24 cellular contexts compared by ENCODE assay signal in the genomic region with DNA sequence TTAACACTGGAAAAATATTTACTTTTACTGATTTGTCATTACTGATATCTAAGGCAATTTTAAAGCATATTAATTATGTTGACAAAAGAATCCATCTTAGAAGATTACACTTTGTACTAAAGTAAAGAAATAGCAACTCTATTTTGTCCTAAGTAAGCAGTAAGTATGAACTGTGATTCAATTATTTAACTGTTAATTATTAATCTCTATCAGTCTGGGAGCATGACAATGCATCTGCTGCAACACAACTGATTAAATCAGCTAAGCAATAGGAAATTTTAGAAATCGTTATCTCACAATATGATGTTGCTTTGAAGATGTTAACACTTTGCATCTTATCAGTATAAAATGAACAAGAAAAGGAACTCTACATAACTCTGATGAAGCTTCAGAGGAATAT.
"Had no signal": no experiment of that assay in that cellular context is flagged by ENCODE, and none has a peak within 500 bp of the region (broad histone marks: within the 10 kb centered on the region; RNA-seq: fewer than 3 reads in every experiment).

No MANE protein-coding gene starts in this region.

- H3K9me3 ChIP-seq: esophagus squamous epithelium, gastroesophageal sphincter, prostate gland had no signal

- H3K4me3 ChIP-seq: esophagus squamous epithelium, gastroesophageal sphincter, lung, prostate gland, stomach had no signal

- H3K4me1 ChIP-seq: esophagus squamous epithelium, gastroesophageal sphincter, parathyroid adenoma had no signal

- ATAC-seq: effector memory CD8-positive, alpha-beta T cell; gastroesophageal sphincter; left cardiac atrium; left ventricle myocardium superior; sciatic nerve had no signal

- DNase-seq: cortex of kidney; effector memory CD8-positive, alpha-beta T cell; esophagus squamous epithelium; foreskin fibroblast; glutamatergic neuron; left cardiac atrium; left ventricle myocardium superior; mesenchymal stem cell; naive B cell; nephron progenitor cell; retina; stimulated activated CD4-positive, alpha-beta T cell treated with anti-CD3 and anti-CD28 coated beads, Interleukin-2, amount 100 ng/mL, for 24 hours; stimulated activated CD4-positive, alpha-beta T cell treated with anti-CD3 and anti-CD28 coated beads, Interleukin-4, amount 100 ng/mL, for 4 hours; stimulated activated naive CD4-positive, alpha-beta T cell; stomach; substantia nigra; trophoblast cell had no signal

- H3K27ac ChIP-seq: epithelial cell of prostate, esophagus squamous epithelium, gastroesophageal sphincter, parathyroid adenoma, prostate gland, stomach had no signal

- FAIRE-seq: keratinocyte had no signal
